14 cellular contexts compared by ENCODE assay signal in the genomic region with DNA sequence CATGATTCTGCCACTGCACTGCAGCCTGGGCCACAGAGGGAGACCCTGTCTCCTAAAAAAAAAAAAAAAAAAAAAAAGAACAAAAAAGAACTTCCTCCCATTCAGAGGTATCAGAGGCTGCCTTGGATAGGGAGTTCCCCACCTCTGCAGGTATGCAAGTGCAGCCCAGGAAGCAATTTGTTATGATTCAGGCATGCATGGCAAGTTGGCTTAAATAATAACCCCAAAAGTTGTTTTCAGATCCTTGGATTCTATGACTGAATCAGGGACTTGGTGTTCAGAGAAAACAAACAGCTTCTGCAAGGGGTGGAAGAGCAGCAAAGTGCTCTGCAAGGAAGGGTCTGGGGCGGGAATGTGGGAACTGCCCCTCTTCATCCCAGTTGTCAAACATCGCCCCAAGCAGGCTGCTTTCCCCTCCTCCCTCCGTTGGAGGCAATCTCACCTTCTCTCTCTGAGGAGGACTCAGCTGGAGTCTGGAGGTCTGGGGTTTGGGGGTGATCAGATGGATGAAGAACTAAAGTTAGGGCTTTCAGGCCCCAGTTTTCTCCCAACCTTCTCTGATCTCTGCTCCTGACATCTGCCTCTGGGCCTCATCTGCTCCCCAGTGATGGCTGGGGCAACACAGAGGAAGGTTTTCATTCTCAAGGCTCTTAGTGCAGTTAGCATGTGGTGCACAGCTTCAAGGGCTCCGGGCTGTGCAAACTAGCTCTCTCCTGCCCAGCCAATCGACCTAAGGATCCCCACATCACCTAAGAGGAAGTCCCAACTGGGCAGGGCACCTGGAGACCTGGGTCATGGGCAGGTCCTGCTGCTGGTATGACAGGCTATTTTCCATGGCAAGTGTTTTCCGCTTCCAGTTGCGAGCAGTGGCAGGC. TPM values are rescaled to one million over a fixed set of nuclear protein-coding genes. Genes with fewer than 3 reads are reported as not detected.
"Had no signal": no experiment of that assay in that cellular context is flagged by ENCODE, and none has a peak within 500 bp of the region (broad histone marks: within the 10 kb centered on the region; RNA-seq: fewer than 3 reads in every experiment).

No MANE protein-coding gene starts in this region.

- FAIRE-seq: endothelial cell of umbilical vein had no signal

- H3K4me3 Mint-ChIP-seq: activated CD4-positive, alpha-beta memory T cell treated with anti-CD3 and anti-CD28 coated beads, Interleukin-2, amount 10 ng/mL, durations not matched to agents 7 days and 5 days; activated naive CD8-positive, alpha-beta T cell treated with anti-CD3 and anti-CD28 coated beads, Interleukin-2, amount 50 U/mL, for 24 hours; naive thymus-derived CD8-positive, alpha-beta T cell had no signal

- H3K36me3 Mint-ChIP-seq: naive thymus-derived CD8-positive, alpha-beta T cell had no signal

- ATAC-seq: activated naive CD8-positive, alpha-beta T cell treated with anti-CD3 and anti-CD28 coated beads, Interleukin-2, amount 50 U/mL, for 24 hours; heart right ventricle; mucosa of descending colon; naive thymus-derived CD8-positive, alpha-beta T cell; sciatic nerve; stimulated activated naive CD8-positive, alpha-beta T cell treated with anti-CD3 and anti-CD28 coated beads, Interleukin-15, Interleukin-2, amounts not matched to agents 100 U/mL and 50 U/mL, for 24 hours had no signal

- H3K4me3 ChIP-seq: mucosa of descending colon, suprapubic skin had no signal

- H3K27ac ChIP-seq: heart right ventricle, suprapubic skin had no signal

- DNase-seq: activated CD4-positive, alpha-beta memory T cell treated with anti-CD3 and anti-CD28 coated beads, Interleukin-2, amount 10 ng/mL, durations not matched to agents 7 days and 5 days; activated naive CD8-positive, alpha-beta T cell treated with anti-CD3 and anti-CD28 coated beads, Interleukin-2, amount 50 U/mL, for 24 hours; activated T-cell treated with anti-CD3 and anti-CD28 coated beads, Interleukin-2, amount 50 U/mL, for 48 hours; foreskin melanocyte; heart right ventricle; mucosa of descending colon; stimulated activated CD4-positive, alpha-beta T cell treated with anti-CD3 and anti-CD28 coated beads, Interleukin-12 subunit alpha, Interleukin-12 subunit beta, amount 100 ng/mL, for 4 hours; stimulated activated naive CD8-positive, alpha-beta T cell treated with anti-CD3 and anti-CD28 coated beads, Interleukin-15, Interleukin-2, amounts not matched to agents 100 U/mL and 50 U/mL, for 24 hours had no signal

- H3K9me3 ChIP-seq: ascending aorta, heart right ventricle, mucosa of descending colon, suprapubic skin had no signal

- H3K9me3 Mint-ChIP-seq: activated CD4-positive, alpha-beta memory T cell treated with anti-CD3 and anti-CD28 coated beads, Interleukin-2, amount 10 ng/mL, durations not matched to agents 7 days and 5 days; activated naive CD8-positive, alpha-beta T cell treated with anti-CD3 and anti-CD28 coated beads, Interleukin-2, amount 50 U/mL, for 24 hours; naive thymus-derived CD8-positive, alpha-beta T cell had no signal

- H3K27ac Mint-ChIP-seq: activated CD4-positive, alpha-beta memory T cell treated with anti-CD3 and anti-CD28 coated beads, Interleukin-2, amount 10 ng/mL, durations not matched to agents 7 days and 5 days; activated naive CD8-positive, alpha-beta T cell treated with anti-CD3 and anti-CD28 coated beads, Interleukin-2, amount 50 U/mL, for 24 hours; progenitor cell of endocrine pancreas had no signal

- H3K36me3 ChIP-seq: ascending aorta, heart right ventricle, suprapubic skin had no signal

- H3K27me3 ChIP-seq: ascending aorta had no signal

RNA-seq across cellular contexts. Expression of a gene that starts 3.5 kb away (rescaled TPM):
- total RNA-seq: activated CD4-positive, alpha-beta memory T cell treated with anti-CD3 and anti-CD28 coated beads, Interleukin-2, amount 10 ng/mL, durations not matched to agents 7 days and 5 days; naive thymus-derived CD8-positive, alpha-beta T cell had no signal
